16 cellular contexts compared by ENCODE assay signal in the genomic region with DNA sequence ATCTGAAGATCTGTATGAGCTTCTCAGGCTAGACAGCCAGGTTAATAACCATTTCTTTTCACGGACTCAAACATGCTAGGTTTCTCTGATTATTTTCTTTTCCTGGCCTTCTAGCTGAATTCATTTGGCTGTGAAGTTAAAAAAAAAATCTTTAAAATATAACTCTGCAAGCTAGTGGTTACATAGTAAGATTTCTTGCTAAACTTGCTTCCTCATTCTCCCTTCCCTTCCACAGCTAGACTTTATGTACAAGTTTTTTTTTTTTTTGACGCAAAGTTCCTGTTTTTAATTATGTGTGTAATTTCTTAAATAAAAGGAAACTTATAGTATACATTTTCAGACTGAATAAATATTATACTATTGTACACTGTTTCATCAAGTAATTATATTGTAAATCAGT.
"Had no signal": no experiment of that assay in that cellular context is flagged by ENCODE, and none has a peak within 500 bp of the region (broad histone marks: within the 10 kb centered on the region; RNA-seq: fewer than 3 reads in every experiment).

No MANE protein-coding gene starts in this region.

- H3K4me3 Mint-ChIP-seq: activated naive CD4-positive, alpha-beta T cell treated with anti-CD3 and anti-CD28 coated beads, Interleukin-2, amount 10 ng/mL, durations not matched to agents 7 days and 5 days; central memory CD8-positive, alpha-beta T cell; immature natural killer cell; naive B cell had no signal

- H3K4me1 ChIP-seq: thyroid gland, uterus had no signal

- H3K27me3 ChIP-seq: adrenal gland, esophagus squamous epithelium, thyroid gland, uterus had no signal

- H3K36me3 Mint-ChIP-seq: activated naive CD4-positive, alpha-beta T cell treated with anti-CD3 and anti-CD28 coated beads, Interleukin-2, amount 10 ng/mL, durations not matched to agents 7 days and 5 days; immature natural killer cell; naive B cell had no signal

- H3K27ac ChIP-seq: adrenal gland, esophagus squamous epithelium, thyroid gland, uterus had no signal

- H3K27ac Mint-ChIP-seq: activated naive CD4-positive, alpha-beta T cell treated with anti-CD3 and anti-CD28 coated beads, Interleukin-2, amount 10 ng/mL, durations not matched to agents 7 days and 5 days; activated T-helper 2 cell treated with anti-CD3 and anti-CD28 coated beads, Interferon-gamma antibody, Interleukin-2, Interleukin-4, amounts not matched to agents 10 μg/mL and 5 μg/mL and 100 μg/mL, durations not matched to agents 14 hours and 24 hours and 36 hours; immature natural killer cell had no signal

- H3K4me3 ChIP-seq: adrenal gland, esophagus squamous epithelium, lung, thyroid gland, uterus had no signal

- DNase-seq: activated naive CD4-positive, alpha-beta T cell treated with anti-CD3 and anti-CD28 coated beads, Interleukin-2, amount 10 ng/mL, durations not matched to agents 7 days and 5 days; adrenal gland; esophagus squamous epithelium; foreskin fibroblast; glutamatergic neuron; immature natural killer cell; left colon; naive B cell; retina; stimulated activated CD4-positive, alpha-beta T cell treated with anti-CD3 and anti-CD28 coated beads, Interleukin-15, amount 100 ng/mL, for 24 hours; thyroid gland; uterus had no signal

- H3K4me1 Mint-ChIP-seq: activated naive CD4-positive, alpha-beta T cell treated with anti-CD3 and anti-CD28 coated beads, Interleukin-2, amount 10 ng/mL, durations not matched to agents 7 days and 5 days; central memory CD8-positive, alpha-beta T cell; immature natural killer cell; naive B cell had no signal

- H3K9me3 Mint-ChIP-seq: activated naive CD4-positive, alpha-beta T cell treated with anti-CD3 and anti-CD28 coated beads, Interleukin-2, amount 10 ng/mL, durations not matched to agents 7 days and 5 days; activated T-helper 2 cell treated with anti-CD3 and anti-CD28 coated beads, Interferon-gamma antibody, Interleukin-2, Interleukin-4, amounts not matched to agents 10 μg/mL and 5 μg/mL and 100 μg/mL, durations not matched to agents 14 hours and 24 hours and 36 hours; central memory CD8-positive, alpha-beta T cell had no signal

- ATAC-seq: activated CD4-positive, CD25-positive, alpha-beta regulatory T cell treated with anti-CD3 and anti-CD28 coated beads, Interleukin-2, amount 50 U/mL, for 24 hours; left colon had no signal

- H3K27me3 Mint-ChIP-seq: activated naive CD4-positive, alpha-beta T cell treated with anti-CD3 and anti-CD28 coated beads, Interleukin-2, amount 10 ng/mL, durations not matched to agents 7 days and 5 days; central memory CD8-positive, alpha-beta T cell; naive B cell had no signal

- H3K36me3 ChIP-seq: adrenal gland, esophagus squamous epithelium, thyroid gland, uterus had no signal

- H3K9me3 ChIP-seq: adrenal gland, esophagus squamous epithelium, thyroid gland, uterus had no signal
